13 cellular contexts compared by ENCODE assay signal in the genomic region with DNA sequence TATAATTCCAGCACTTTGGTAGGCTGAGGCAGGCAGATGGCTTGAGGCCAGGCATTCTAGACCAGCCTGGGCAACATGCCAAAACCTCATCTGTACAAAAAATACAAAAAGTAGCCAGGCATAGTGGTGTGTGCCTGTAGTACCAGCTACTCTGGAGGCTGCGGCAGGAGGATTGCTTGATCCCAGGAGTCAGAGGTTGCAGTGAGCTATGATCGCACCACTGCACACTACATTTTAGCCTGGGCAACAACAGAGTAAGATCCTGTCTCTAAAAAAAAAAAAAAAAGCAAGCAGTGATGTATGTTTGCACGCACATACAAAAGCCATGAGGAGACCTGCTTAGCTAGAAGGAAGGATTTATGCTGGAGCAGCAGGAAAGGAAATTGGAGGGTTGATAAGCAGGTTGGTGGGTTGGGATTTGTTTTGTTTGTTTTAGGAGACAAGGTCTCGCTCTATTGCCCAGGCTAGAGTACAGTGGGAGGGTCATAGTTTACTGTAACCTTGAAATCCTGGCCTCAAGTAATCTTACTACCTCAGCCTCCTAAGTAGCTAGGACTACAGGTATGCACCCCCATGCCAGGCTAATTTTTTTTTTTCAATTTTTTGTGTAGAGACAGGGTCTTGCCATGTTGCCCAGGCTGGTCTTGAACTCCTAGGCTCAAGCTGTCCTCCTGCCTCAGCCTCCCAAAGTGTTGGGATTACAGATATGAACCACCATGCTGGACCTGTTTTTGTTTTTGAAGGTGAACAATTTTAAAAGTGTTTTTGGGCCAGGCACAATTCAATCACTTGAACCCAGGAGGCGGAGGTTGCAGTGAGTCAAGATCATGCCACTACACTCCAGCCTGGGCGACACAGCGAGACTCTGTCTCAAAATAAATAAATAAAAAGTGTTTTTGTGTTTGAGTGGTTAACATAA.
DNase-seq lines count a peak whose midpoint lies in the region; ATAC-seq and TF ChIP-seq lines count a peak whose summit lies in the region.
"Had no signal": no experiment of that assay in that cellular context is flagged by ENCODE, and none has a peak within 500 bp of the region (broad histone marks: within the 10 kb centered on the region; RNA-seq: fewer than 3 reads in every experiment).

No MANE protein-coding gene starts in this region.

- no peak for ATAC-seq in GM18520 (IDR thresholded peaks at IDR 0.05; ENCODE audit: unreplicated experiment)
- ATAC-seq in GM18517 (IDR thresholded peaks at IDR 0.05; ENCODE audit: unreplicated experiment), result no peak
- ATAC-seq: activated T-cell treated with anti-CD3 and anti-CD28 coated beads, Interleukin-2, amount 50 U/mL, for 72 hours; effector memory CD8-positive, alpha-beta T cell; left lung had no signal

- no peak for TF ChIP-seq POLR2A in erythroblast (IDR thresholded peaks at IDR 0.05; ENCODE audit: low read length)

- DNase-seq in COLO668 (lab: John Stamatoyannopoulos, UW; ENCODE audit: unreplicated experiment) (peak; percentile 79), HUDEP-2 (lab: John Stamatoyannopoulos, UW; ENCODE audit: unreplicated experiment in 76 of 76) (peak in 40 of 76 experiments; percentile 4 to 63 (median 28)), NCI-H748 treated with DMSO at 0.1 percent for 48 hours (lab: John Stamatoyannopoulos, UW) (peak; percentile 1), erythroblast (lab: John Stamatoyannopoulos, UW) (peak; percentile 58 to 74), HPDE6-E6E7 (ENCODE audit: extremely low spot score) (no peak)
- no peak for DNase-seq in central memory CD4-positive, alpha-beta T cell
- DNase-seq: activated CD4-positive, CD25-positive, alpha-beta regulatory T cell treated with anti-CD3 and anti-CD28 coated beads, Interleukin-2, amount 50 U/mL, for 72 hours; activated T-cell treated with anti-CD3 and anti-CD28 coated beads, Interleukin-2, amount 50 U/mL, for 72 hours; C1 segment of cervical spinal cord; effector memory CD8-positive, alpha-beta T cell; left lung had no signal

Comparison
In these comparisons a context has a peak if more than half of its experiments do, and no peak if none do; other contexts are left out.
1. DNase-seq: peak in COLO668 (single experiment), HUDEP-2 (40 of 76), NCI-H748 treated with DMSO at 0.1 percent for 48 hours (single experiment) and erythroblast (2 of 2); none in central memory CD4-positive, alpha-beta T cell (single experiment) and HPDE6-E6E7 (single experiment).